ENCODE assay signal across 18 cellular contexts in the genomic region with DNA sequence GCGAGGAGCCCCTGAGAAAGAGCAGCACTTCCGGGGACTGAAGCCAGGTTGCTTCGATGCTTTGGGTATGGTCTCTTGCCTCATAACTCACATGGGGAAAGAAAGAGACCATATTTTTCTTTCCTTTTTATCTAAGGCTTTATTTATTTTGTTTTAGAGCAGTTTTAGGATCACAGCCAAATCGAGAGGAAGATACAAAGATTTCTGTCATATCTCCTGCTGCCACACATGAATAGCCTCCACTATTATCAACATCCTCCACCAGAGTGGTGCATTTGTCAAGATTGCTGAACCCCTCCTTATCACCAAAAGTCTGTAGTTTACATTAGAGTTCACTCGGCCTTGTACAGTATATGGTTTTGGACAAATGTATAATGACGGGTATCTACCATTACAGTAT. TPM values are rescaled to one million over a fixed set of nuclear protein-coding genes. Genes with fewer than 3 reads are reported as not detected.
DNase-seq lines count a peak whose midpoint lies in the region; ATAC-seq and TF ChIP-seq lines count a peak whose summit lies in the region.
"Had no signal": no experiment of that assay in that cellular context is flagged by ENCODE, and none has a peak within 500 bp of the region (broad histone marks: within the 10 kb centered on the region; RNA-seq: fewer than 3 reads in every experiment).

No MANE protein-coding gene starts in this region.

- ATAC-seq in sciatic nerve (peak; percentile 61), HG02623 (IDR thresholded peaks at IDR 0.05; ENCODE audit: unreplicated experiment) (no peak), GM21423 (IDR thresholded peaks at IDR 0.05; ENCODE audit: unreplicated experiment) (no peak)
- ATAC-seq: HCT116; stimulated activated naive CD8-positive, alpha-beta T cell treated with anti-CD3 and anti-CD28 coated beads, Interleukin-15, Interleukin-2, amounts not matched to agents 100 U/mL and 50 U/mL, for 24 hours had no signal

- H3K27me3 Mint-ChIP-seq in activated T-cell treated with anti-CD3 and anti-CD28 coated beads, Interleukin-2, amount 50 U/mL, for 24 hours: no peaks in the 10 kb centered on the region

- no peaks in the 10 kb centered on the region for H3K9me3 Mint-ChIP-seq in activated T-cell treated with anti-CD3 and anti-CD28 coated beads, Interleukin-2, amount 50 U/mL, for 24 hours

- no peak for DNase-seq in activated T-cell treated with anti-CD3 and anti-CD28 coated beads, Interleukin-2, amount 50 U/mL, for 24 hours
- DNase-seq in activated T-cell treated with anti-CD3 and anti-CD28 coated beads for 4 hours (no peak), caudate nucleus (lab: John Stamatoyannopoulos, UW) (no peak), sciatic nerve (ENCODE audit: low spot score) (no peak)
- DNase-seq in effector CD4-positive, alpha-beta T cell: no peak
- DNase-seq: ACHN; effector memory CD4-positive, alpha-beta T cell; hypothalamus; Kasumi-1; kidney glomerular epithelial cell; NCI-H1092 treated with DMSO at 0.1 percent for 48 hours; NCI-H526 treated with DMSO at 0.1 percent for 48 hours; stimulated activated naive CD8-positive, alpha-beta T cell treated with anti-CD3 and anti-CD28 coated beads, Interleukin-15, Interleukin-2, amounts not matched to agents 100 U/mL and 50 U/mL, for 24 hours had no signal

- H3K27ac ChIP-seq in VCaP: peak overlapping the region; percentile 84; the same call in 1 of the 2 replicates
- peak overlapping the region; percentile 64 for H3K27ac ChIP-seq in caudate nucleus (ENCODE audit: low read depth, low read length)
- H3K27ac ChIP-seq: right atrium auricular region had no signal

- peaks cover 69% of the 10 kb centered on the region for H3K36me3 Mint-ChIP-seq in activated T-cell treated with anti-CD3 and anti-CD28 coated beads, Interleukin-2, amount 50 U/mL, for 24 hours (ENCODE audit: low read depth)

- peaks cover 70% of the 10 kb centered on the region for H3K4me1 Mint-ChIP-seq in activated T-cell treated with anti-CD3 and anti-CD28 coated beads, Interleukin-2, amount 50 U/mL, for 24 hours (ENCODE audit: low read depth)

- H3K4me3 Mint-ChIP-seq in activated T-cell treated with anti-CD3 and anti-CD28 coated beads, Interleukin-2, amount 50 U/mL, for 24 hours: no peak overlapping the region

- TF ChIP-seq CTCF in VCaP (conservative IDR thresholded peaks at IDR 0.05): no peak

- H3K27ac Mint-ChIP-seq in activated T-cell treated with anti-CD3 and anti-CD28 coated beads, Interleukin-2, amount 50 U/mL, for 24 hours: peak overlapping the region; percentile 66

- intact Hi-C loops in sciatic nerve (cut with DNase I): no loop called here

RNA-seq across cellular contexts. Expression of gene ADSL, which starts 24.2 kb away (rescaled TPM):
- 32.8 TPM for total RNA-seq in sciatic nerve

RNA-seq across cellular contexts. Expression of gene SGSM3, which starts 48.3 kb away (rescaled TPM):
- 55.9 TPM for total RNA-seq in sciatic nerve
